ENCODE assay signal across 1 cellular context in genomic region chr1:11735854-11736745, GRCh38.
TF ChIP-seq lines count a peak whose summit lies in the region.

Gene AGTRAP, plus strand, starts transcription at chr1:11736136. Its CDS starts 73 bp downstream, at chr1:11736209.

TF ChIP-seq in K562, 482 proteins besides CTCF, POLR2A, EP300 and RAD21 (continued from another document):
- TF ChIP-seq, protein P1, sequence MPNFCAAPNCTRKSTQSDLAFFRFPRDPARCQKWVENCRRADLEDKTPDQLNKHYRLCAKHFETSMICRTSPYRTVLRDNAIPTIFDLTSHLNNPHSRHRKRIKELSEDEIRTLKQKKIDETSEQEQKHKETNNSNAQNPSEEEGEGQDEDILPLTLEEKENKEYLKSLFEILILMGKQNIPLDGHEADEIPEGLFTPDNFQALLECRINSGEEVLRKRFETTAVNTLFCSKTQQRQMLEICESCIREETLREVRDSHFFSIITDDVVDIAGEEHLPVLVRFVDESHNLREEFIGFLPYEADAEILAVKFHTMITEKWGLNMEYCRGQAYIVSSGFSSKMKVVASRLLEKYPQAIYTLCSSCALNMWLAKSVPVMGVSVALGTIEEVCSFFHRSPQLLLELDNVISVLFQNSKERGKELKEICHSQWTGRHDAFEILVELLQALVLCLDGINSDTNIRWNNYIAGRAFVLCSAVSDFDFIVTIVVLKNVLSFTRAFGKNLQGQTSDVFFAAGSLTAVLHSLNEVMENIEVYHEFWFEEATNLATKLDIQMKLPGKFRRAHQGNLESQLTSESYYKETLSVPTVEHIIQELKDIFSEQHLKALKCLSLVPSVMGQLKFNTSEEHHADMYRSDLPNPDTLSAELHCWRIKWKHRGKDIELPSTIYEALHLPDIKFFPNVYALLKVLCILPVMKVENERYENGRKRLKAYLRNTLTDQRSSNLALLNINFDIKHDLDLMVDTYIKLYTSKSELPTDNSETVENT (CRISPR knock-in tag; IDR thresholded peaks at IDR 0.05), result peak; percentile 37; the same call in 1 of the 2 replicates
- TF ChIP-seq, protein P2, sequence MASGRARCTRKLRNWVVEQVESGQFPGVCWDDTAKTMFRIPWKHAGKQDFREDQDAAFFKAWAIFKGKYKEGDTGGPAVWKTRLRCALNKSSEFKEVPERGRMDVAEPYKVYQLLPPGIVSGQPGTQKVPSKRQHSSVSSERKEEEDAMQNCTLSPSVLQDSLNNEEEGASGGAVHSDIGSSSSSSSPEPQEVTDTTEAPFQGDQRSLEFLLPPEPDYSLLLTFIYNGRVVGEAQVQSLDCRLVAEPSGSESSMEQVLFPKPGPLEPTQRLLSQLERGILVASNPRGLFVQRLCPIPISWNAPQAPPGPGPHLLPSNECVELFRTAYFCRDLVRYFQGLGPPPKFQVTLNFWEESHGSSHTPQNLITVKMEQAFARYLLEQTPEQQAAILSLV (tag; IDR thresholded peaks at IDR 0.05), result no peak
- peak; percentile 80 for TF ChIP-seq E2F8 (IDR thresholded peaks at IDR 0.05; ENCODE audit: low read depth, partially characterized antibody)
- peak; percentile 59 for TF ChIP-seq ZEB2 (IDR thresholded peaks at IDR 0.05)
- TF ChIP-seq CBFA2T2 (conservative IDR thresholded peaks at IDR 0.05), result peak; percentile 98
- peak; percentile 20 for TF ChIP-seq NEUROD1 (IDR thresholded peaks at IDR 0.05; ENCODE audit: borderline replicate concordance, low read depth, low read length, partially characterized antibody)
- TF ChIP-seq FOS (IDR thresholded peaks at IDR 0.05; ENCODE audit: extremely low read depth, insufficient read length), result peak; percentile 51
- no peak for TF ChIP-seq MCM2 (IDR thresholded peaks at IDR 0.05; ENCODE audit: low read depth)
- TF ChIP-seq FOXP1 (CRISPR knock-in tag; IDR thresholded peaks at IDR 0.05), result 0 out of 2 replicates have a peak, but pooled peaks have one; percentile 40
- no peak for TF ChIP-seq NFIX (CRISPR knock-in tag; IDR thresholded peaks at IDR 0.05; ENCODE audit: low read depth)
- 0 out of 4 replicates have a peak, but pooled peaks of 1 of the 2 experiments have one; percentile 1 for TF ChIP-seq RCOR1 (IDR thresholded peaks at IDR 0.05; ENCODE audit: borderline replicate concordance in 1 of 2, low read depth in 2 of 2, low read length in 2 of 2)
